Comparison of ENCODE assay signal across 20 cellular contexts in genomic region chr13:85525411-85525810, GRCh38.
DNase-seq lines count a peak whose midpoint lies in the region; ATAC-seq, FAIRE-seq and TF ChIP-seq lines count a peak whose summit lies in the region.
"Had no signal": no experiment of that assay in that cellular context is flagged by ENCODE, and none has a peak within 500 bp of the region (broad histone marks: within the 10 kb centered on the region; RNA-seq: fewer than 3 reads in every experiment).

No MANE protein-coding gene starts in this region.

- DNase-seq in H54 (ENCODE audit: insufficient read length, low spot score) (no peak), M059J (ENCODE audit: low read depth) (peak; percentile 15), dedifferentiated amniotic fluid mesenchymal stem cell (ENCODE audit: extremely low spot score) (peak; percentile 55), DMS 273 treated with DMSO at 0.1 percent for 48 hours (lab: John Stamatoyannopoulos, UW) (no peak), NCI-H1436 treated with DMSO at 0.1 percent for 48 hours (lab: John Stamatoyannopoulos, UW) (no peak)
- DNase-seq: Caco-2; CD4-positive, alpha-beta memory T cell; DND-41; KG1; MV-4-11; NCI-H1105 treated with DMSO at 0.1 percent for 48 hours; NCI-H1694; NCI-H2081; NCI-H2171 treated with DMSO at 0.1 percent for 48 hours; NCI-H510A; T-helper 1 cell had no signal

- no peak for ATAC-seq in GM18867 (IDR thresholded peaks at IDR 0.05; ENCODE audit: unreplicated experiment)
- ATAC-seq in GM18870 (IDR thresholded peaks at IDR 0.05; ENCODE audit: unreplicated experiment), result no peak
- ATAC-seq: Panc1 had no signal

- peak; percentile 87 for FAIRE-seq in H54 (lab: Jason Lieb, UNC)
- FAIRE-seq: G401.6 had no signal

- TF ChIP-seq POLR2A in H54 (IDR thresholded peaks at IDR 0.05; ENCODE audit: low read depth, low read length), result no peak

Comparison
In these comparisons a context has a peak if more than half of its experiments do, and no peak if none do; other contexts are left out.
1. DNase-seq: peak in M059J (single experiment) and dedifferentiated amniotic fluid mesenchymal stem cell (single experiment); none in H54 (single experiment), DMS 273 treated with DMSO at 0.1 percent for 48 hours (single experiment) and NCI-H1436 treated with DMSO at 0.1 percent for 48 hours (single experiment).